ENCODE assay signal across 1 cellular context in the genomic region with DNA sequence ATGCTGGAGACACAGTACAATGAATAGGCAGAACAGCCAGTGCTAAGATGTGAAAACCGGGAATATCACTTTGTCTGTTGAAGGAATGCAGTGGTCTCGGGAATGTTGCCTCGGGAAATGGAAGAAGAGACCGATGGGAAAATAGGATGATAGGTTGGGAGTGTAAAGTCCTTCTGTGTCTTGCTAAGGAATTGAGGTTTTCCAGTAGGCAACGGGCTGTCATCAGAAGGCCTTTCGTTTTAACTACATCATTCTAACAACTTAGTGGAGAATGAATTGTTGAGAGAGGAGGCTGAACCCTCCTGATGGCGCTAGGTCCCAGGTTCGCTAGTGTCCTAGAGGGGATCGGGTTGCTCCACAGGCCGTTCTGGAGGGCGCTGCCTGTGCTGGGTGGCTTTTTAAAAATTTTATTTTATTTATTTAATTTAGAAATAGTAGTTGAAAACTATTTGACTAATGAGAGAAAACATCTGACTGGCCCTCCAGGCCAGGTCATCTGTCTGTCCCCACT.
TF ChIP-seq lines count a peak whose summit lies in the region.

No MANE protein-coding gene starts in this region.

TF ChIP-seq in HCT116, 20 proteins besides CTCF, POLR2A, EP300 and RAD21 (continued from another document):
- TF ChIP-seq, protein P1, sequence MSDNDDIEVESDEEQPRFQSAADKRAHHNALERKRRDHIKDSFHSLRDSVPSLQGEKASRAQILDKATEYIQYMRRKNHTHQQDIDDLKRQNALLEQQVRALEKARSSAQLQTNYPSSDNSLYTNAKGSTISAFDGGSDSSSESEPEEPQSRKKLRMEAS (IDR thresholded peaks at IDR 0.05), result no peak
- TF ChIP-seq CEBPB (IDR thresholded peaks at IDR 0.05; ENCODE audit: low read depth), result no peak
